Comparison of ENCODE assay signal across 8 cellular contexts in the genomic region with DNA sequence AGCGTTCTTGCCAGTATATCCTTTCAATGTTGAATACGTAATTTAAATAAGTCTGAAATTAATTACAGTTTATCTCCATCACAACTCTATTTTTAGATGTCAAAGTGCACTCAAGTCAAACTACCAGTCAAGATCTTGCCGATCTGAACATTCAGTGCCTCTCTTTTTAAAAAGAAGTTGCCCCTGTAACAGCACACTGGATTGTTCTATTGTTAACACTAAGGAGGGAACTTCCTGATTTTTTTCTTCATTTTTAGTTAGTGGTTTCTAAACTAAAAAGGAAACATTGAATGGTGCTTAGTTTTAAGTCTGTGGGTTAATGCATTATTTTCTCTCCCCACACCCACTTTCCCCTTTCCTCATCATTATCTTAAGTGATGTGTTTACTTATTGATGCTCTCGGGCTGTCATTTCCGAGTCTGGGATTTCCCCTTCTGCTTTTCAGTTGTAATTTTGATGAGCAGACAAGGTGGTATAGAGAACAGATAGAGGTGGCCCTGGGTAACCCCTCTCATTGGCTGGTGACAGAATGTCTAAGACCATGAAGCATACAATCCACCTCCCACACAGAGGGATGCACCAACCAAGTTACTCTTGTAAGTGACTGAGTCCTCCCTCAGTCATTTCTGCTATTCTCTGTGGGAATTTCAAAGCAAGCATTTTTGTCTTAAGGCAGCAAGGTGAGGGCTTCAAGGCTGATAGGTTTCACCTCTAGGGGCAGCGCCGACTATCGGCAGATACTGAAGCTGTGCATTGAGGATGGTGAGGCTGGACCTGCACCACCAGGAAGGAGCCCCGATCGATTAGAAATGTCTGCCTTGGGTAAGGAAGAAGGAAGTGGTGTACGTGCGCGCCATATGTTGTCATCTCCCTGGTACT. TPM values are rescaled to one million over a fixed set of nuclear protein-coding genes. Genes with fewer than 3 reads are reported as not detected.
DNase-seq lines count a peak whose midpoint lies in the region; ATAC-seq lines count a peak whose summit lies in the region.

No MANE protein-coding gene starts in this region.

- peak; percentile 59 for DNase-seq in CD1c-positive myeloid dendritic cell (ENCODE audit: extremely low spot score)
- DNase-seq in activated CD4-positive, alpha-beta T cell treated with anti-CD3 and anti-CD28 coated beads for 48 hours: peak; percentile 73
- peak; percentile 6 for DNase-seq in kidney tubule cell (ENCODE audit: low spot score)
- no peak for DNase-seq in GOT3 (lab: John Stamatoyannopoulos, UW)
- DNase-seq in NCI-H526 (lab: John Stamatoyannopoulos, UW): no peak
- DNase-seq in ureter (ENCODE audit: low spot score): no peak
- DNase-seq in DMS153 treated with DMSO at 0.1 percent for 48 hours (lab: John Stamatoyannopoulos, UW; ENCODE audit: unreplicated experiment): no peak

- ATAC-seq in HG02798 (IDR thresholded peaks at IDR 0.05; ENCODE audit: poor library complexity, unreplicated experiment): peak; percentile 44

RNA-seq across cellular contexts. Expression of gene CHN2, which starts 49.4 kb away (rescaled TPM):
- total RNA-seq in ureter: 34.2 TPM

Comparison
In these comparisons a context has a peak if more than half of its experiments do, and no peak if none do; other contexts are left out.
1. DNase-seq: peak in CD1c-positive myeloid dendritic cell (single experiment), activated CD4-positive, alpha-beta T cell treated with anti-CD3 and anti-CD28 coated beads for 48 hours (single experiment) and kidney tubule cell (single experiment); none in GOT3 (single experiment), NCI-H526 (0 of 2), ureter (single experiment) and DMS153 treated with DMSO at 0.1 percent for 48 hours (single experiment).